Comparison of ENCODE assay signal across 1 cellular context in the genomic region with DNA sequence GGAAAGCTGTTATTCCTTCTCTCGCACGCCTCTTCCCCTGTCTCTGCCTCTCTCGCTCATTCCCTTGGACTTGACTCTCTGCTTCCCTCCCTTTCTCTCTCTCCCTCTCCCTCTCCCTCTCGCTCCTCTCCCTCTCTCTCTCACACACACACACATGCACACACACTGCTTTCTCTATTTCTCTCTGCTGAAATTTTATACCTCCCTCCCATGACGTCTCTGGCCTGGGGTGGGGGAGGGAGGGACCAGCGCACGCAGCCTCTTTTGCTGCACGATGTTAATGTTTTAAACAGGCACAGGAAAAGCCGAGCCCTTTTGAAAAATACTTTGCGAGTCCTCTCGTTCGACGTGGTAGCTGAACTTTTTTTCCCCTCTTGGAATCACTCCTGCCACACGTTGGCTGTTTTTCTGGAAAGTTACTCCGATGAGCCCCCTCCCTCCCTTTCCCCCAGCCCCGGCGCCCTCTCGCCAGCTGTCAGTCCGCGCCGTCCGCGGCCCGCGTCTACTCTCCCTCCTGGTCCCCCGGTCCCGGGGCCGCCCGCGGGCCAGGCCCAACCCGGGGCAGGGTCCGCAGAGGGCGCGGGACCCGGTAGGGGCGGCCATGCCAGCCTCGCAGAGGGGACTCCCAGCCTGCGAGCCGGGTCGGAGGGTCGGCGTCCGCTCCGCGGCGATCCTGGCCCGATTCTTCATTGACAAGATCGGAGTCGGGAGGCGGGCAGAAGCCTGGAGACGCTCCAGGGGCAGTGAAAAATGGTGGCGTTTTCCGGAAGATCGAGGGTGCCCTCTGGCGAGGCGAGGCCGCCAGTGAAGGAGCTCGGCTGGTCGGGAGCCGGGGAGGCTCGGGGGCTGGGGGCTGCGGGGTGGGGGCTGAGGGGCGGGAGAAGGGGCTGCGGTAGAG.
TF ChIP-seq lines count a peak whose summit lies in the region.

A gene (minus strand): TSS at position 170 of the 898 bp plus-strand sequence. CDS start 1,102 bp downstream, outside the sequence.

TF ChIP-seq in SK-N-SH, 30 proteins besides CTCF, POLR2A, EP300 and RAD21 (continued from another document):
- TF ChIP-seq TAF1 (IDR thresholded peaks at IDR 0.05; ENCODE audit: borderline replicate concordance, low read depth, low read length): peak; percentile 36; the same call in 1 of the 2 replicates
- 0 out of 2 replicates have a peak, but pooled peaks have one; percentile 48 for TF ChIP-seq YY1 (IDR thresholded peaks at IDR 0.05; ENCODE audit: low read depth)
- no peak for TF ChIP-seq TEAD4 (IDR thresholded peaks at IDR 0.05; ENCODE audit: borderline replicate concordance, insufficient read depth)
- TF ChIP-seq FOXJ3 (CRISPR knock-in tag; IDR thresholded peaks at IDR 0.05): no peak
- TF ChIP-seq RFX5 (IDR thresholded peaks at IDR 0.05; ENCODE audit: low read length): no peak
- peak; percentile 50; the same call in 1 of the 2 replicates for TF ChIP-seq TCF12 (IDR thresholded peaks at IDR 0.05)
- TF ChIP-seq POLR2AphosphoS5 (IDR thresholded peaks at IDR 0.05; ENCODE audit: low read depth, low read length): peak; percentile 48; the same call in 1 of the 2 replicates
- peak; percentile 66; the same call in 1 of the 2 replicates for TF ChIP-seq SIN3A (IDR thresholded peaks at IDR 0.05; ENCODE audit: borderline replicate concordance, low read depth, low read length)
TF ChIP-seq in SK-N-SH: peak in this region for 10.
